10 cellular contexts compared by ENCODE assay signal in genomic region chr9:105359899-105360298, GRCh38.
DNase-seq lines count a peak whose midpoint lies in the region; ATAC-seq and TF ChIP-seq lines count a peak whose summit lies in the region.
"Had no signal": no experiment of that assay in that cellular context is flagged by ENCODE, and none has a peak within 500 bp of the region (broad histone marks: within the 10 kb centered on the region; RNA-seq: fewer than 3 reads in every experiment).

No MANE protein-coding gene starts in this region.

- H3K9me3 ChIP-seq in osteoblast (ENCODE audit: low read depth, low read length): no peaks in the 10 kb centered on the region
- no peaks in the 10 kb centered on the region for H3K9me3 ChIP-seq in tibial artery
- H3K9me3 ChIP-seq: neutrophil had no signal

- CTCF ChIA-PET in activated CD4-positive, alpha-beta memory T cell treated with anti-CD3 and anti-CD28 coated beads for 36 hours (lab: Charles Lee): interaction anchor here (0.8 to 1.5 kb wide), 5 partner anchors 38 to 498 kb away, joined by 3 to 5 read pairs (median 3); partner anchors contain the start of gene SLC44A1

- H3K4me3 ChIP-seq in osteoblast (ENCODE audit: insufficient read depth, low read length) (no peak overlapping the region), tibial artery (no peak overlapping the region)

- no peak overlapping the region for H3K4me3 Mint-ChIP-seq in activated CD4-positive, alpha-beta memory T cell treated with anti-CD3 and anti-CD28 coated beads for 36 hours

- intact Hi-C loops in activated CD4-positive, alpha-beta memory T cell treated with anti-CD3 and anti-CD28 coated beads for 36 hours (cut with micrococcal nuclease): loop anchor here (1.0 to 2.0 kb wide), 3 partner anchors 45 to 182 kb away; partner anchors contain the start of gene SLC44A1
- intact Hi-C loops in tibial artery (cut with DNase I; ENCODE audit: low total_unique reads): no loop called here

- no peak for TF ChIP-seq CTCF in osteoblast (IDR thresholded peaks at IDR 0.05; ENCODE audit: extremely low read depth, low read depth, low read length)
- TF ChIP-seq CTCF in tibial artery (IDR thresholded peaks at IDR 0.05): no peak

- no peaks in the 10 kb centered on the region for H3K27me3 Mint-ChIP-seq in activated CD4-positive, alpha-beta memory T cell treated with anti-CD3 and anti-CD28 coated beads for 36 hours

- H3K79me2 ChIP-seq in osteoblast (ENCODE audit: insufficient read depth, low read length): no peaks in the 10 kb centered on the region

- H3K27me3 ChIP-seq in osteoblast (ENCODE audit: insufficient read depth, low read length) (no peaks in the 10 kb centered on the region), tibial artery (no peaks in the 10 kb centered on the region)
- H3K27me3 ChIP-seq: neutrophil had no signal

- H3K36me3 ChIP-seq in osteoblast (ENCODE audit: insufficient read depth, low read length) (peaks cover 13% of the 10 kb centered on the region), tibial artery (peaks cover 22 to 44% (median 27%) of the 10 kb centered on the region in 3 donors)

- H3K9me3 Mint-ChIP-seq in activated CD4-positive, alpha-beta memory T cell treated with anti-CD3 and anti-CD28 coated beads for 36 hours: no peaks in the 10 kb centered on the region

- no peaks in the 10 kb centered on the region for H4K20me1 ChIP-seq in osteoblast (ENCODE audit: insufficient read depth, low read length)

- peak; percentile 84 for DNase-seq in activated CD4-positive, alpha-beta memory T cell treated with anti-CD3 and anti-CD28 coated beads for 36 hours
- peak; percentile 34 for DNase-seq in osteoblast (ENCODE audit: insufficient read length, low spot score, missing footprints)
- DNase-seq in tibial artery: no peak
- DNase-seq in 8988T: no peak
- no peak for DNase-seq in ecto neural progenitor cell (ENCODE audit: low spot score)
- no peak for DNase-seq in middle frontal gyrus (ENCODE audit: extremely low spot score, low spot score)
- DNase-seq: NCI-H510A treated with DMSO at 0.1 percent for 48 hours had no signal

- H3K4me2 ChIP-seq in osteoblast (ENCODE audit: insufficient read depth, low read length): no peak overlapping the region

- no peak overlapping the region for H3K27ac Mint-ChIP-seq in activated CD4-positive, alpha-beta memory T cell treated with anti-CD3 and anti-CD28 coated beads for 36 hours

- POLR2A ChIA-PET in activated CD4-positive, alpha-beta memory T cell treated with anti-CD3 and anti-CD28 coated beads for 36 hours (lab: Charles Lee): interaction anchor here (0.7 to 2.8 kb wide), 4 partner anchors 11 to 115 kb away, joined by 3 to 7 read pairs (median 5); partner anchors contain the start of gene SLC44A1

- peaks cover 10% of the 10 kb centered on the region for H3K36me3 Mint-ChIP-seq in activated CD4-positive, alpha-beta memory T cell treated with anti-CD3 and anti-CD28 coated beads for 36 hours

- ATAC-seq in GM18520 (IDR thresholded peaks at IDR 0.05; ENCODE audit: unreplicated experiment) (peak; percentile 33), HG02571 (IDR thresholded peaks at IDR 0.05; ENCODE audit: unreplicated experiment) (peak; percentile 61)

- no peaks in the 10 kb centered on the region for H3K4me1 ChIP-seq in osteoblast (ENCODE audit: insufficient read depth, low read length)
- H3K4me1 ChIP-seq in tibial artery: no peaks in the 10 kb centered on the region

- H3K27ac ChIP-seq in osteoblast (ENCODE audit: low read depth, low read length): no peak overlapping the region
- H3K27ac ChIP-seq in tibial artery: no peak overlapping the region
- H3K27ac ChIP-seq: neutrophil had no signal

- H2AFZ ChIP-seq in osteoblast (ENCODE audit: low read length): no peak overlapping the region

- H3K4me1 Mint-ChIP-seq in activated CD4-positive, alpha-beta memory T cell treated with anti-CD3 and anti-CD28 coated beads for 36 hours (ENCODE audit: low read depth): peaks cover 13% of the 10 kb centered on the region

Comparison
In these comparisons a context has a peak if more than half of its experiments do, and no peak if none do; other contexts are left out.
1. DNase-seq: peak in activated CD4-positive, alpha-beta memory T cell treated with anti-CD3 and anti-CD28 coated beads for 36 hours (single experiment) and osteoblast (single experiment); none in tibial artery (0 of 2), 8988T (single experiment), ecto neural progenitor cell (single experiment) and middle frontal gyrus (single experiment).